In genomic region chr12:58931518-58931917, GRCh38 we compare ENCODE assay signal across 3 cellular contexts.
TF ChIP-seq lines count a peak whose summit lies in the region.

No MANE protein-coding gene starts in this region.

TF ChIP-seq in SK-N-SH, 30 proteins besides CTCF, POLR2A, EP300 and RAD21:
- no peak for TF ChIP-seq POLR2AphosphoS5 (IDR thresholded peaks at IDR 0.05; ENCODE audit: low read depth, low read length)
- no peak for TF ChIP-seq REST (IDR thresholded peaks at IDR 0.05; ENCODE audit: low read depth, low read length)
- TF ChIP-seq IRF3 (IDR thresholded peaks at IDR 0.05; ENCODE audit: low read depth, low read length): no peak
- TF ChIP-seq USF2 (IDR thresholded peaks at IDR 0.05; ENCODE audit: borderline replicate concordance, low read depth, low read length): no peak
- TF ChIP-seq SIN3A (IDR thresholded peaks at IDR 0.05; ENCODE audit: borderline replicate concordance, low read depth, low read length): no peak
- no peak for TF ChIP-seq MEF2A (IDR thresholded peaks at IDR 0.05; ENCODE audit: borderline replicate concordance, low read depth)
- no peak for TF ChIP-seq TCF12 (IDR thresholded peaks at IDR 0.05)
- no peak for TF ChIP-seq PBX3 (IDR thresholded peaks at IDR 0.05)
- no peak for TF ChIP-seq GABPA (IDR thresholded peaks at IDR 0.05; ENCODE audit: low read depth)
- no peak for TF ChIP-seq RCOR1 (IDR thresholded peaks at IDR 0.05; ENCODE audit: low read length)
- TF ChIP-seq TAF1 (IDR thresholded peaks at IDR 0.05; ENCODE audit: borderline replicate concordance, low read depth, low read length): no peak
- no peak for TF ChIP-seq MXI1 (IDR thresholded peaks at IDR 0.05; ENCODE audit: low read depth, low read length)
- no peak for TF ChIP-seq SMC3 (IDR thresholded peaks at IDR 0.05; ENCODE audit: low read depth, low read length)
TF ChIP-seq in SK-N-SH: peak in this region for 0.

TF ChIP-seq in SK-N-SH treated with all-trans-retinoic acid at 6 μM for 48 hours, 23 proteins besides CTCF, POLR2A, EP300 and RAD21 (continued from another document):
- TF ChIP-seq CREB5 (CRISPR knock-in tag; IDR thresholded peaks at IDR 0.05; ENCODE audit: low read depth) (no peak), SNAI2 (CRISPR knock-in tag; IDR thresholded peaks at IDR 0.05) (no peak), TOX (CRISPR knock-in tag; IDR thresholded peaks at IDR 0.05; ENCODE audit: borderline replicate concordance) (no peak), ZNF565 (CRISPR knock-in tag; conservative IDR thresholded peaks at IDR 0.05; ENCODE audit: low read depth) (no peak), ZNF8 (CRISPR knock-in tag; IDR thresholded peaks at IDR 0.05) (no peak), ZC3H10 (CRISPR knock-in tag; IDR thresholded peaks at IDR 0.05) (no peak), ISL1 (CRISPR knock-in tag; IDR thresholded peaks at IDR 0.05) (no peak), TCF4 (CRISPR knock-in tag; IDR thresholded peaks at IDR 0.05; ENCODE audit: borderline replicate concordance) (no peak), ZFP30 (CRISPR knock-in tag; IDR thresholded peaks at IDR 0.05) (no peak), CSDC2 (CRISPR knock-in tag; IDR thresholded peaks at IDR 0.05) (no peak), POU6F1 (CRISPR knock-in tag; IDR thresholded peaks at IDR 0.05; ENCODE audit: borderline replicate concordance, low read depth) (no peak), GLIS3 (CRISPR knock-in tag; IDR thresholded peaks at IDR 0.05) (no peak), OSR1 (CRISPR knock-in tag; IDR thresholded peaks at IDR 0.05) (no peak), PPARA (CRISPR knock-in tag; IDR thresholded peaks at IDR 0.05; ENCODE audit: borderline replicate concordance) (no peak)

TF ChIP-seq in H1, 55 proteins besides CTCF, POLR2A, EP300 and RAD21:
- no peak for TF ChIP-seq E2F6 (IDR thresholded peaks at IDR 0.05)
- no peak for TF ChIP-seq TAF7 (optimal IDR thresholded peaks at IDR 0.05; ENCODE audit: borderline replicate concordance, low read depth, low read length)
- TF ChIP-seq PHF8 (conservative IDR thresholded peaks at IDR 0.05; ENCODE audit: low read depth, low read length): no peak
- no peak for TF ChIP-seq JUND (IDR thresholded peaks at IDR 0.05; ENCODE audit: low read length)
- no peak for TF ChIP-seq MAFK (IDR thresholded peaks at IDR 0.05; ENCODE audit: low read depth, low read length)
- TF ChIP-seq SUZ12 (IDR thresholded peaks at IDR 0.05; ENCODE audit: low read length): no peak
- TF ChIP-seq POLR2AphosphoS5 (IDR thresholded peaks at IDR 0.05; ENCODE audit: low read depth, low read length): no peak
- no peak for TF ChIP-seq SIN3A (conservative IDR thresholded peaks at IDR 0.05 in 1 of 2, IDR thresholded peaks at IDR 0.05 in 1 of 2; ENCODE audit: low read depth in 1 of 2, low read length in 2 of 2)
- no peak for TF ChIP-seq SP2 (IDR thresholded peaks at IDR 0.05; ENCODE audit: low read length)
- TF ChIP-seq BACH1 (IDR thresholded peaks at IDR 0.05; ENCODE audit: low read length): no peak
- TF ChIP-seq CHD2 (IDR thresholded peaks at IDR 0.05; ENCODE audit: low read length): no peak
- TF ChIP-seq CTBP2 (IDR thresholded peaks at IDR 0.05; ENCODE audit: borderline replicate concordance, insufficient read depth, insufficient read length, low read length): no peak
- TF ChIP-seq MAX (IDR thresholded peaks at IDR 0.05): no peak
- TF ChIP-seq POU5F1 (IDR thresholded peaks at IDR 0.05; ENCODE audit: low read depth, low read length): no peak
TF ChIP-seq in H1: peak in this region for 0.
